Comparison of ENCODE assay signal across 2 cellular contexts in genomic region chr6:166443166-166443565, GRCh38.
TF ChIP-seq lines count a peak whose summit lies in the region.

No MANE protein-coding gene starts in this region.

TF ChIP-seq in HepG2, 621 proteins besides CTCF, POLR2A, EP300 and RAD21:
- TF ChIP-seq DZIP1 (CRISPR knock-in tag; IDR thresholded peaks at IDR 0.05) (no peak), ZNF263 (CRISPR knock-in tag; IDR thresholded peaks at IDR 0.05) (0 out of 2 replicates have a peak, but pooled peaks have one; percentile 37), HNF4G (IDR thresholded peaks at IDR 0.05; ENCODE audit: borderline replicate concordance, low read depth, low read length) (no peak), HNF4G (CRISPR knock-in tag; IDR thresholded peaks at IDR 0.05; ENCODE audit: borderline replicate concordance, low read depth) (no peak)

TF ChIP-seq in WTC11, 78 proteins besides CTCF, POLR2A, EP300 and RAD21:
- TF ChIP-seq, protein P1, sequence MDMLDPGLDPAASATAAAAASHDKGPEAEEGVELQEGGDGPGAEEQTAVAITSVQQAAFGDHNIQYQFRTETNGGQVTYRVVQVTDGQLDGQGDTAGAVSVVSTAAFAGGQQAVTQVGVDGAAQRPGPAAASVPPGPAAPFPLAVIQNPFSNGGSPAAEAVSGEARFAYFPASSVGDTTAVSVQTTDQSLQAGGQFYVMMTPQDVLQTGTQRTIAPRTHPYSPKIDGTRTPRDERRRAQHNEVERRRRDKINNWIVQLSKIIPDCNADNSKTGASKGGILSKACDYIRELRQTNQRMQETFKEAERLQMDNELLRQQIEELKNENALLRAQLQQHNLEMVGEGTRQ (CRISPR knock-in tag; IDR thresholded peaks at IDR 0.05): peak; percentile 48
- TF ChIP-seq RORB (CRISPR knock-in tag; IDR thresholded peaks at IDR 0.05): no peak
